In the genomic region with DNA sequence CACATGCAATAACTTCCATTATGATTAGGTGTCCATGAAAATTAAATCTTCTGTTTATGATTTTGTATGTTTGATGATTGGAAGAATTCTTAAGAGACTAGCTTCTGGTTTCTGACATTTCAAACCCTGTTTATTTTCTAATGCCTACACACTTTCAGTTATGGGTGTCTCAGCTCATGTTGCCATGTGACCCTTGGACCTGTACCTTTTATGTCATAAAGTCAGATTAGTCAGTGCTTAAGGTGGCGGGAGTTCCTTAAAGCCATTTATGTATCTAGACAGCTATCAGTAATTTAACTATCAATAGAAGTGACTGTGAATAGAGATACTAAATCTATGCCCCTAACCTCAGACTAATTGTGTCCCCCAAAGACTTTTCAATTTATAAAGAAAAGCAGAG, we compare ENCODE assay signal across 17 cellular contexts.
A peak's percentile ranks its signal among the peaks of the same experiment; 100 is the strongest.
DNase-seq lines count a peak whose midpoint lies in the region; ATAC-seq, FAIRE-seq and TF ChIP-seq lines count a peak whose summit lies in the region.
"Had no signal": no experiment of that assay in that cellular context is flagged by ENCODE, and none has a peak within 500 bp of the region (broad histone marks: within the 10 kb centered on the region; RNA-seq: fewer than 3 reads in every experiment).

No MANE protein-coding gene starts in this region.

- no peaks in the 10 kb centered on the region for H3K27me3 ChIP-seq in liver (ENCODE audit: control insufficient read depth in 4 of 4, insufficient read depth in 4 of 4, low read length in 3 of 4)
- H3K27me3 ChIP-seq in HepG2 (ENCODE audit: control insufficient read depth in 1 of 2, insufficient read depth in 2 of 2, low read length in 2 of 2) = no peaks in the 10 kb centered on the region
- no peaks in the 10 kb centered on the region for H3K27me3 ChIP-seq in hepatocyte
- H3K27me3 ChIP-seq in Caco-2 (replicated peaks; ENCODE audit: control insufficient read depth, insufficient read depth, low read length) = no peaks in the 10 kb centered on the region
- H3K27me3 ChIP-seq: BLaER1 treated with 17β-estradiol and CSF1 and Interleukin-3, amounts not matched to agents 10 nM and 100 nM had no signal

- in situ Hi-C loops in HepG2 (cut with HindIII; ENCODE audit: extremely low pct_ligation_motif_present, low pct_unique_long_range_greater_than_20kb) = no loop called here

- H3K9ac ChIP-seq in liver (ENCODE audit: low read depth in 1 of 2, low read length in 2 of 2) (no peak overlapping the region), HepG2 (ENCODE audit: insufficient read depth, low read depth, low read length) (no peak overlapping the region)
- H3K9ac ChIP-seq: BLaER1 treated with 17β-estradiol and CSF1 and Interleukin-3, amounts not matched to agents 10 nM and 100 nM; GM23248 had no signal

- H3K36me3 Mint-ChIP-seq in Caco-2 (ENCODE audit: insufficient read depth, unreplicated experiment) = no peaks in the 10 kb centered on the region
- H3K36me3 Mint-ChIP-seq: CD4-positive, CD25-positive, alpha-beta regulatory T cell had no signal

- H3K36me3 ChIP-seq in liver (ENCODE audit: control insufficient read depth in 4 of 4, insufficient read depth in 3 of 4, low read depth in 1 of 4, low read length in 3 of 4) (no peaks in the 10 kb centered on the region), HepG2 (replicated peaks in 1 of 2; ENCODE audit: control insufficient read depth in 1 of 2, insufficient read depth in 2 of 2, low read length in 2 of 2) (no peaks in the 10 kb centered on the region), hepatocyte (replicated peaks; ENCODE audit: insufficient read depth, low read depth) (no peaks in the 10 kb centered on the region), Caco-2 (ENCODE audit: control insufficient read depth, insufficient read depth, low read length) (no peaks in the 10 kb centered on the region)
- H3K36me3 ChIP-seq: BLaER1 treated with 17β-estradiol and CSF1 and Interleukin-3, amounts not matched to agents 10 nM and 100 nM had no signal

- 4% methylated on average over 1 of the region's 1 CpG for WGBS in liver
- 20% methylated on average over 1 of the region's 1 CpG for WGBS in HepG2 (ENCODE audit: low lambda C conversion rate)
- 0% methylated on average over 1 of the region's 1 CpG for WGBS in hepatocyte (ENCODE audit: low lambda C conversion rate, missing lambda C conversion rate)

- H3K4me2 ChIP-seq in HepG2 (ENCODE audit: low read depth, low read length) (no peak overlapping the region), hepatocyte (peak overlapping the region; percentile 14)
- H3K4me2 ChIP-seq: BLaER1 treated with 17β-estradiol and CSF1 and Interleukin-3, amounts not matched to agents 10 nM and 100 nM had no signal

- no peaks in the 10 kb centered on the region for H3K9me3 Mint-ChIP-seq in Caco-2 (ENCODE audit: unreplicated experiment)

- H3K27me3 Mint-ChIP-seq in Caco-2 (ENCODE audit: insufficient read depth, unreplicated experiment) = no peaks in the 10 kb centered on the region
- H3K27me3 Mint-ChIP-seq: CD4-positive, CD25-positive, alpha-beta regulatory T cell had no signal

- H3K27ac Mint-ChIP-seq in Caco-2 (ENCODE audit: unreplicated experiment) = no peak overlapping the region

- H3K27ac ChIP-seq in liver (ENCODE audit: low read depth in 1 of 2, low read length in 2 of 2) (no peak overlapping the region), HepG2 (ENCODE audit: extremely low read length, insufficient read depth, low read length) (no peak overlapping the region), hepatocyte (peak overlapping the region; percentile 14), substantia nigra (ENCODE audit: low read depth, low read length, poor library complexity, severe bottlenecking) (no peak overlapping the region)
- H3K27ac ChIP-seq: BLaER1 treated with 17β-estradiol and CSF1 and Interleukin-3, amounts not matched to agents 10 nM and 100 nM; GM23248; HL-60 had no signal

- TF ChIP-seq POLR2A in HepG2 (IDR thresholded peaks at IDR 0.05; ENCODE audit: insufficient read depth in 1 of 2, low read depth in 2 of 2, low read length in 2 of 2) = no peak

- no peaks in the 10 kb centered on the region for H3K79me2 ChIP-seq in HepG2 (ENCODE audit: insufficient read depth, low read length)
- no peaks in the 10 kb centered on the region for H3K79me2 ChIP-seq in hepatocyte

- DNase-seq in HepG2 (ENCODE audit: low spot score) (no peak), hepatocyte (ENCODE audit: low spot score) (peak; percentile 47), mucosa of gallbladder (ENCODE audit: low spot score) (peak; percentile 12), Caco-2 (no peak), substantia nigra (lab: John Stamatoyannopoulos, UW) (no peak)
- DNase-seq: ACHN; Calu3; CD4-positive, CD25-positive, alpha-beta regulatory T cell; DND-41; GDM1; GM23248; H7; IMR-90 had no signal

- H3K4me1 ChIP-seq in liver (ENCODE audit: control insufficient read depth in 4 of 4, insufficient read depth in 4 of 4, low read length in 3 of 4) (peaks cover 0 to 13% (median 3%) of the 10 kb centered on the region in 4 donors), HepG2 (ENCODE audit: insufficient read depth, low read length) (no peaks in the 10 kb centered on the region), hepatocyte (ENCODE audit: insufficient read depth) (no peaks in the 10 kb centered on the region), Caco-2 (0 out of 2 replicates have a peak, but pooled peaks cover 6% of the 10 kb centered on the region)
- H3K4me1 ChIP-seq: BLaER1 treated with 17β-estradiol and CSF1 and Interleukin-3, amounts not matched to agents 10 nM and 100 nM had no signal

- no peak for FAIRE-seq in HepG2 (lab: Jason Lieb, UNC)

- H4K20me1 ChIP-seq in HepG2 (ENCODE audit: insufficient read depth, low read length) (no peaks in the 10 kb centered on the region), hepatocyte (ENCODE audit: insufficient read depth, poor library complexity, severe bottlenecking) (no peaks in the 10 kb centered on the region)
- H4K20me1 ChIP-seq: BLaER1 treated with 17β-estradiol and CSF1 and Interleukin-3, amounts not matched to agents 10 nM and 100 nM had no signal

- intact Hi-C loops in HepG2 (cut with micrococcal nuclease; ENCODE audit: unreplicated experiment) (no loop called here), Caco-2 (cut with micrococcal nuclease; ENCODE audit: unreplicated experiment) (no loop called here)

- TF ChIP-seq RAD21 in liver (IDR thresholded peaks at IDR 0.05) = no peak
- no peak for TF ChIP-seq RAD21 in HepG2 (CRISPR knock-in tag; IDR thresholded peaks at IDR 0.05)

- POLR2A ChIA-PET in HepG2 (lab: Yijun Ruan, JAX) = no interaction called here
- POLR2A ChIA-PET in Caco-2 (lab: Charles Lee) = no interaction called here

- TF ChIP-seq EP300 in HepG2 (IDR thresholded peaks at IDR 0.05; ENCODE audit: low read depth in 2 of 2, low read length in 2 of 2) (no peak), HepG2 (CRISPR knock-in tag; IDR thresholded peaks at IDR 0.05; ENCODE audit: borderline replicate concordance) (no peak)

- ATAC-seq in HepG2 = no peak
- ATAC-seq in GM18511 (IDR thresholded peaks at IDR 0.05; ENCODE audit: unreplicated experiment) = no peak

- H3K4me3 ChIP-seq in liver (ENCODE audit: low read depth in 1 of 3, low read length in 3 of 3) = no peak overlapping the region
- H3K4me3 ChIP-seq in HepG2 (replicated peaks in 1 of 3; ENCODE audit: insufficient read depth in 1 of 3, low read depth in 2 of 3, low read length in 3 of 3) = no peak overlapping the region
- no peak overlapping the region for H3K4me3 ChIP-seq in hepatocyte
- H3K4me3 ChIP-seq in Caco-2 (ENCODE audit: low read depth, low read length) = no peak overlapping the region
- H3K4me3 ChIP-seq: BLaER1 treated with 17β-estradiol and CSF1 and Interleukin-3, amounts not matched to agents 10 nM and 100 nM; GM23248 had no signal

- H3K4me1 Mint-ChIP-seq in Caco-2 (ENCODE audit: low read depth, unreplicated experiment) = no peaks in the 10 kb centered on the region
- H3K4me1 Mint-ChIP-seq: CD4-positive, CD25-positive, alpha-beta regulatory T cell had no signal

- H3K4me3 Mint-ChIP-seq in Caco-2 (ENCODE audit: unreplicated experiment) = no peak overlapping the region
- H3K4me3 Mint-ChIP-seq: CD4-positive, CD25-positive, alpha-beta regulatory T cell had no signal

- H2AFZ ChIP-seq in HepG2 (ENCODE audit: low read length) (no peak overlapping the region), hepatocyte (no peak overlapping the region)
- H2AFZ ChIP-seq: GM23248 had no signal

- TF ChIP-seq CTCF in liver (IDR thresholded peaks at IDR 0.05; ENCODE audit: low read depth, low read length, missing input control) = no peak
- TF ChIP-seq CTCF in HepG2 (CRISPR knock-in tag; IDR thresholded peaks at IDR 0.05) = no peak
- no peak for TF ChIP-seq CTCF in hepatocyte (IDR thresholded peaks at IDR 0.05; ENCODE audit: poor library complexity)
- TF ChIP-seq CTCF in Caco-2 (IDR thresholded peaks at IDR 0.05; ENCODE audit: insufficient read depth in 1 of 2, low read depth in 1 of 2, low read length in 1 of 2, severe bottlenecking in 1 of 2, unreplicated experiment in 1 of 2) = no peak

- BruUV-seq in HepG2 (replicated peaks; lab: Mats Ljungman, UMichigan) (no TSS peak), Caco-2 (replicated peaks; lab: Mats Ljungman, UMichigan) (no TSS peak)

- CTCF ChIA-PET in HepG2 (lab: Yijun Ruan, JAX; ENCODE audit: low intra/inter-chr PET ratio, low total read pairs) = no interaction called here
- CTCF ChIA-PET in Caco-2 (lab: Charles Lee) = no interaction called here

- H3K9me2 ChIP-seq in hepatocyte (replicated peaks; ENCODE audit: insufficient read depth) = no peaks in the 10 kb centered on the region

- H3K9me3 ChIP-seq in liver (ENCODE audit: control insufficient read depth in 4 of 4, low read length in 3 of 4) = no peaks in the 10 kb centered on the region
- H3K9me3 ChIP-seq in HepG2 (ENCODE audit: low read length) = no peaks in the 10 kb centered on the region
- H3K9me3 ChIP-seq in hepatocyte (ENCODE audit: low read depth) = no peaks in the 10 kb centered on the region
- H3K9me3 ChIP-seq in Caco-2 = no peaks in the 10 kb centered on the region
- H3K9me3 ChIP-seq: BLaER1 treated with 17β-estradiol and CSF1 and Interleukin-3, amounts not matched to agents 10 nM and 100 nM had no signal

TF ChIP-seq in liver, 16 proteins besides CTCF, POLR2A, EP300 and RAD21 (continues in another document):
- TF ChIP-seq SP1 (IDR thresholded peaks at IDR 0.05) (no peak), NR2F2 (IDR thresholded peaks at IDR 0.05) (no peak), JUND (IDR thresholded peaks at IDR 0.05) (no peak), EGR1 (IDR thresholded peaks at IDR 0.05; ENCODE audit: low read depth in 2 of 2) (no peak)

TF ChIP-seq in HepG2, 621 proteins besides CTCF, POLR2A, EP300 and RAD21 (continues in another document):
- TF ChIP-seq SMAD1 (CRISPR knock-in tag; IDR thresholded peaks at IDR 0.05; ENCODE audit: borderline replicate concordance, low read depth) = no peak

Comparison
In these comparisons a context has a peak if more than half of its experiments do, and no peak if none do; other contexts are left out.
1. DNase-seq: peak in hepatocyte (single experiment) and mucosa of gallbladder (single experiment); none in HepG2 (single experiment), Caco-2 (0 of 2) and substantia nigra (0 of 49).